13 cellular contexts compared by ENCODE assay signal in genomic region chr9:110180713-110181434, GRCh38. TPM values are rescaled to one million over a fixed set of nuclear protein-coding genes. Genes with fewer than 3 reads are reported as not detected.
DNase-seq lines count a peak whose midpoint lies in the region; ATAC-seq, FAIRE-seq and TF ChIP-seq lines count a peak whose summit lies in the region.
"Had no signal": no experiment of that assay in that cellular context is flagged by ENCODE, and none has a peak within 500 bp of the region (broad histone marks: within the 10 kb centered on the region; RNA-seq: fewer than 3 reads in every experiment).

No MANE protein-coding gene starts in this region.

- no peak overlapping the region for H2AK5ac ChIP-seq in trophoblast cell (ENCODE audit: low read length)

- no peak overlapping the region for H3K4me3 ChIP-seq in AG04450 (ENCODE audit: low read depth, low read length)
- H3K4me3 ChIP-seq in astrocyte (ENCODE audit: insufficient read depth, low read depth, low read length) = no peak overlapping the region
- no peak overlapping the region for H3K4me3 ChIP-seq in trophoblast cell (ENCODE audit: low read depth, low read length)

- H3K27ac ChIP-seq in AG04450 (ENCODE audit: low read depth, low read length) (peak overlapping the region; percentile 22), astrocyte (ENCODE audit: low read depth, low read length) (no peak overlapping the region), trophoblast cell (ENCODE audit: low read depth, low read length) (no peak overlapping the region)
- H3K27ac ChIP-seq: C4-2B had no signal

- H3K36me3 ChIP-seq in astrocyte (ENCODE audit: insufficient read depth, low read length) (no peaks in the 10 kb centered on the region), trophoblast cell (ENCODE audit: control insufficient read depth in 1 of 2, insufficient read depth in 2 of 2, low read length in 2 of 2) (no peaks in the 10 kb centered on the region)

- peaks cover 17% of the 10 kb centered on the region for H3K4me1 Mint-ChIP-seq in astrocyte (ENCODE audit: low read depth, unreplicated experiment)

- peak overlapping the region; percentile 37 for H3K27ac Mint-ChIP-seq in astrocyte (ENCODE audit: unreplicated experiment)

- H3K9me3 ChIP-seq in AG04450 (ENCODE audit: control insufficient read depth, insufficient read depth, low read length) = no peaks in the 10 kb centered on the region
- H3K9me3 ChIP-seq in astrocyte (ENCODE audit: insufficient read depth, low read depth, low read length) = no peaks in the 10 kb centered on the region
- H3K9me3 ChIP-seq in trophoblast cell (ENCODE audit: insufficient read depth, low read depth, low read length) = peaks cover 2% of the 10 kb centered on the region

- H3K14ac ChIP-seq in trophoblast cell (ENCODE audit: low read length) = no peak overlapping the region

- H4K91ac ChIP-seq in trophoblast cell (ENCODE audit: low read depth, low read length) = no peak overlapping the region

- H2BK120ac ChIP-seq in trophoblast cell (ENCODE audit: insufficient read depth, low read length, poor library complexity) = no peak overlapping the region

- WGBS in trophoblast cell (ENCODE audit: extremely low coverage, insufficient coverage, insufficient read length) = no CpG with 5 or more reads among the region's 7 CpGs

- no peaks in the 10 kb centered on the region for H3K36me3 Mint-ChIP-seq in astrocyte (ENCODE audit: low read depth, unreplicated experiment)

- H3K27me3 ChIP-seq in AG04450 (ENCODE audit: control insufficient read depth, insufficient read depth, low read length) (no peaks in the 10 kb centered on the region), astrocyte (ENCODE audit: insufficient read depth, low read length) (no peaks in the 10 kb centered on the region), trophoblast cell (ENCODE audit: insufficient read depth, low read length) (no peaks in the 10 kb centered on the region)

- H3K18ac ChIP-seq in trophoblast cell (ENCODE audit: low read length) = no peak overlapping the region

- POLR2A ChIA-PET in AG04450 (lab: Yijun Ruan, JAX) = interaction anchor here (0.7 kb wide), 1 partner anchor 16 kb away, joined by 3 read pairs; no protein-coding TSS in a partner anchor

- H3K4me2 ChIP-seq in astrocyte (ENCODE audit: low read length) (peak overlapping the region; percentile 2), trophoblast cell (ENCODE audit: low read length) (no peak overlapping the region)

- no peaks in the 10 kb centered on the region for H3K27me3 Mint-ChIP-seq in astrocyte (ENCODE audit: low read depth, unreplicated experiment)
- H3K27me3 Mint-ChIP-seq: naive B cell had no signal

- H2AFZ ChIP-seq in astrocyte (ENCODE audit: low read depth, low read length) = no peak overlapping the region
- H2AFZ ChIP-seq in trophoblast cell (ENCODE audit: insufficient read depth, low read length, poor library complexity) = no peak overlapping the region

- FAIRE-seq in astrocyte (lab: Jason Lieb, UNC) = peak; percentile 58

- H2BK5ac ChIP-seq in trophoblast cell (ENCODE audit: low read depth, low read length, poor library complexity) = no peak overlapping the region

- no peaks in the 10 kb centered on the region for H3K79me1 ChIP-seq in trophoblast cell (ENCODE audit: low read length)

- CTCF ChIA-PET in AG04450 (lab: Charles Lee) = interaction anchor here (1.1 to 9.2 kb wide), 3 partner anchors 28 to 278 kb away, joined by 3 to 116 read pairs (median 9); no protein-coding TSS in a partner anchor

- H4K8ac ChIP-seq in trophoblast cell (ENCODE audit: low read depth, low read length) = no peak overlapping the region

- H2BK12ac ChIP-seq in trophoblast cell (ENCODE audit: low read length) = no peak overlapping the region

- no peaks in the 10 kb centered on the region for H4K20me1 ChIP-seq in astrocyte (ENCODE audit: insufficient read depth, low read length)

- H3K79me2 ChIP-seq in astrocyte (ENCODE audit: insufficient read depth, low read length) (no peaks in the 10 kb centered on the region), trophoblast cell (ENCODE audit: control insufficient read depth, insufficient read depth, low read length, poor library complexity) (no peaks in the 10 kb centered on the region)

- DNase-seq in AG04450 (ENCODE audit: low read depth, low spot score) = no peak
- peak; percentile 14 for DNase-seq in HS-27A (ENCODE audit: low read depth)
- DNase-seq in astrocyte (ENCODE audit: low read depth) = peak; percentile 72
- DNase-seq in iris pigment epithelial cell (ENCODE audit: low read depth) = peak; percentile 80
- DNase-seq in trophoblast cell = no peak
- DNase-seq in GM20000 (ENCODE audit: low spot score) = no peak
- DNase-seq: head of caudate nucleus, naive B cell, NCI-H1930 had no signal

- no peak overlapping the region for H3K4me3 Mint-ChIP-seq in astrocyte (ENCODE audit: unreplicated experiment)

- no peak overlapping the region for H3K4ac ChIP-seq in trophoblast cell (ENCODE audit: low read depth, low read length)

- H3K4me1 ChIP-seq in astrocyte (ENCODE audit: insufficient read depth, low read length) (peaks cover 11% of the 10 kb centered on the region), trophoblast cell (ENCODE audit: control insufficient read depth in 1 of 2, insufficient read depth in 2 of 2, low read length in 2 of 2) (no peaks in the 10 kb centered on the region)

- no peak for ATAC-seq in GM21825 (IDR thresholded peaks at IDR 0.05; ENCODE audit: unreplicated experiment)
- no peak for ATAC-seq in HG03039 (IDR thresholded peaks at IDR 0.05; ENCODE audit: unreplicated experiment)

- H4K12ac ChIP-seq in trophoblast cell (ENCODE audit: low read depth, low read length) = no peak overlapping the region

- TF ChIP-seq CTCF in AG04450 (IDR thresholded peaks at IDR 0.05; ENCODE audit: low read depth, low read length) = no peak
- no peak for TF ChIP-seq CTCF in astrocyte (IDR thresholded peaks at IDR 0.05; ENCODE audit: insufficient read depth, low read depth, low read length)
- no peak for TF ChIP-seq CTCF in GM20000 (IDR thresholded peaks at IDR 0.05; ENCODE audit: extremely low read depth, missing control alignments)

- H3K9ac ChIP-seq in astrocyte (ENCODE audit: low read length) (no peak overlapping the region), trophoblast cell (ENCODE audit: low read length) (no peak overlapping the region)

- no peak overlapping the region for H3K23ac ChIP-seq in trophoblast cell (ENCODE audit: low read length)

- no peaks in the 10 kb centered on the region for H3K9me3 Mint-ChIP-seq in astrocyte (ENCODE audit: unreplicated experiment)

RNA-seq across cellular contexts. Expression of gene C9orf152, which starts 27.1 kb away (rescaled TPM):
- polyA plus RNA-seq in AG04450 (2011; rRNA removed) = not detected in 2 replicates
- polyA minus RNA-seq in AG04450 (2011; rRNA and poly(A)+ RNA removed) = not detected in 2 replicates
- 0.07 TPM in 1 of 2 replicates, not detected in the other for total RNA-seq in astrocyte
- polyA plus RNA-seq in trophoblast cell (2013) = 0.05 and 0.06 TPM in 2 replicates
- total RNA-seq: activated CD8-positive, alpha-beta memory T cell treated with anti-CD3 and anti-CD28 coated beads for 36 hours had no signal

Comparison
In these comparisons a context has a peak if more than half of its experiments do, and no peak if none do; other contexts are left out.
1. DNase-seq: peak in HS-27A (single experiment), astrocyte (single experiment) and iris pigment epithelial cell (single experiment); none in AG04450 (single experiment), trophoblast cell (0 of 2) and GM20000 (single experiment).